Comparison of ENCODE assay signal across 11 cellular contexts in genomic region chr6:5174756-5175155, GRCh38.
A peak's percentile ranks its signal among the peaks of the same experiment; 100 is the strongest.
DNase-seq lines count a peak whose midpoint lies in the region; ATAC-seq and TF ChIP-seq lines count a peak whose summit lies in the region.
"Had no signal": no experiment of that assay in that cellular context is flagged by ENCODE, and none has a peak within 500 bp of the region (broad histone marks: within the 10 kb centered on the region; RNA-seq: fewer than 3 reads in every experiment).

No MANE protein-coding gene starts in this region.

- no peak overlapping the region for H2AFZ ChIP-seq in Loucy (ENCODE audit: low read length)
- H2AFZ ChIP-seq: PC-9 had no signal

- H3K9ac ChIP-seq in Loucy (ENCODE audit: low read depth, low read length, poor library complexity, severe bottlenecking) = peak overlapping the region; percentile 32

- no peak for DNase-seq in activated naive CD4-positive, alpha-beta T cell treated with anti-CD3 and anti-CD28 coated beads for 36 hours
- DNase-seq in activated naive CD4-positive, alpha-beta T cell (lab: John Stamatoyannopoulos, UW) = no peak
- DNase-seq in central memory CD8-positive, alpha-beta T cell (ENCODE audit: low spot score in 2 of 2) = no peak
- no peak for DNase-seq in stimulated activated CD4-positive, alpha-beta T cell treated with anti-CD3 and anti-CD28 coated beads, Interleukin-12 subunit alpha, Interleukin-12 subunit beta, amount 100 ng/mL, for 4 hours
- DNase-seq in NCI-H82 (lab: John Stamatoyannopoulos, UW) (no peak), mucosa of gallbladder (ENCODE audit: low spot score) (no peak)
- DNase-seq: NCI-H187 treated with DMSO at 0.1 percent for 48 hours, PC-9 had no signal

- no peaks in the 10 kb centered on the region for H3K27me3 Mint-ChIP-seq in activated naive CD4-positive, alpha-beta T cell treated with anti-CD3 and anti-CD28 coated beads for 36 hours (ENCODE audit: low read depth)
- no peaks in the 10 kb centered on the region for H3K27me3 Mint-ChIP-seq in central memory CD8-positive, alpha-beta T cell
- H3K27me3 Mint-ChIP-seq in stimulated activated memory B cell treated with anti-CD40 and anti-IgM and Interleukin-4, amounts not matched to agents 10 μg/mL and 1 μg/mL and 100 μg/mL, for 72 hours = no peaks in the 10 kb centered on the region

- peak; percentile 63 for ATAC-seq in central memory CD8-positive, alpha-beta T cell (replicated peaks; ENCODE audit: extremely low read depth, poor library complexity, severe bottlenecking)
- no peak for ATAC-seq in stimulated activated memory B cell treated with anti-CD40 and anti-IgM and Interleukin-4, amounts not matched to agents 10 μg/mL and 1 μg/mL and 100 μg/mL, for 72 hours

- H3K4me1 ChIP-seq in Loucy (ENCODE audit: insufficient read depth, low read length, poor library complexity, severe bottlenecking) = peaks cover 36% of the 10 kb centered on the region
- H3K4me1 ChIP-seq: breast epithelium had no signal

- H3K79me2 ChIP-seq in Loucy (ENCODE audit: insufficient read depth, low read length) = no peaks in the 10 kb centered on the region

- peak overlapping the region; percentile 24 for H3K4me3 Mint-ChIP-seq in activated naive CD4-positive, alpha-beta T cell treated with anti-CD3 and anti-CD28 coated beads for 36 hours
- H3K4me3 Mint-ChIP-seq in central memory CD8-positive, alpha-beta T cell = peak overlapping the region; percentile 65
- H3K4me3 Mint-ChIP-seq in stimulated activated memory B cell treated with anti-CD40 and anti-IgM and Interleukin-4, amounts not matched to agents 10 μg/mL and 1 μg/mL and 100 μg/mL, for 72 hours = peak overlapping the region; percentile 70

- peaks cover 6% of the 10 kb centered on the region for H3K36me3 Mint-ChIP-seq in activated naive CD4-positive, alpha-beta T cell treated with anti-CD3 and anti-CD28 coated beads for 36 hours (ENCODE audit: low read depth)
- peaks cover 4% of the 10 kb centered on the region for H3K36me3 Mint-ChIP-seq in central memory CD8-positive, alpha-beta T cell (ENCODE audit: insufficient read depth)
- no peaks in the 10 kb centered on the region for H3K36me3 Mint-ChIP-seq in stimulated activated memory B cell treated with anti-CD40 and anti-IgM and Interleukin-4, amounts not matched to agents 10 μg/mL and 1 μg/mL and 100 μg/mL, for 72 hours

- H3K9me3 ChIP-seq in Loucy (ENCODE audit: insufficient read depth, low read depth, low read length) = no peaks in the 10 kb centered on the region
- H3K9me3 ChIP-seq: breast epithelium had no signal

- H3K9me3 Mint-ChIP-seq in activated naive CD4-positive, alpha-beta T cell treated with anti-CD3 and anti-CD28 coated beads for 36 hours = no peaks in the 10 kb centered on the region
- no peaks in the 10 kb centered on the region for H3K9me3 Mint-ChIP-seq in central memory CD8-positive, alpha-beta T cell
- no peaks in the 10 kb centered on the region for H3K9me3 Mint-ChIP-seq in stimulated activated memory B cell treated with anti-CD40 and anti-IgM and Interleukin-4, amounts not matched to agents 10 μg/mL and 1 μg/mL and 100 μg/mL, for 72 hours

- intact Hi-C loops in activated naive CD4-positive, alpha-beta T cell treated with anti-CD3 and anti-CD28 coated beads for 36 hours (cut with micrococcal nuclease) = loop anchor here (1.0 to 5.0 kb wide), 7 partner anchors 25 to 453 kb away; partner anchors contain the start of genes FARS2 and RPP40

- H3K27me3 ChIP-seq in Loucy (ENCODE audit: insufficient read depth, low read length, poor library complexity, severe bottlenecking) = no peaks in the 10 kb centered on the region
- H3K27me3 ChIP-seq: breast epithelium had no signal

- H3K4me2 ChIP-seq in Loucy (ENCODE audit: low read depth, low read length, poor library complexity, severe bottlenecking) = peak overlapping the region; percentile 66
- H3K4me2 ChIP-seq: PC-9 had no signal

- H3K9me2 ChIP-seq in Loucy (replicated peaks; ENCODE audit: low read depth, low read length) = no peaks in the 10 kb centered on the region

- no peaks in the 10 kb centered on the region for H3K36me3 ChIP-seq in Loucy (ENCODE audit: insufficient read depth, low read length)
- H3K36me3 ChIP-seq: breast epithelium had no signal

- no peaks in the 10 kb centered on the region for H3F3A ChIP-seq in Loucy (ENCODE audit: low read depth)

- H4K20me1 ChIP-seq in Loucy (ENCODE audit: insufficient read depth, low read length, poor library complexity, severe bottlenecking) = no peaks in the 10 kb centered on the region

- peak overlapping the region; percentile 77 for H3K27ac Mint-ChIP-seq in activated naive CD4-positive, alpha-beta T cell treated with anti-CD3 and anti-CD28 coated beads for 36 hours
- H3K27ac Mint-ChIP-seq in central memory CD8-positive, alpha-beta T cell (ENCODE audit: low read depth) = peak overlapping the region; percentile 87
- H3K27ac Mint-ChIP-seq in stimulated activated memory B cell treated with anti-CD40 and anti-IgM and Interleukin-4, amounts not matched to agents 10 μg/mL and 1 μg/mL and 100 μg/mL, for 72 hours = peak overlapping the region; percentile 97

- H3K4me3 ChIP-seq in Loucy (ENCODE audit: low read length, poor library complexity, severe bottlenecking) = peak overlapping the region; percentile 61
- H3K4me3 ChIP-seq: breast epithelium, PC-9 had no signal

- CTCF ChIA-PET in activated naive CD4-positive, alpha-beta T cell treated with anti-CD3 and anti-CD28 coated beads for 36 hours (lab: Charles Lee) = interaction anchor here (0.5 to 2.1 kb wide), 5 partner anchors 22 to 856 kb away, joined by 3 to 16 read pairs (median 4); no protein-coding TSS in a partner anchor

- peaks cover 54% of the 10 kb centered on the region for H3K4me1 Mint-ChIP-seq in activated naive CD4-positive, alpha-beta T cell treated with anti-CD3 and anti-CD28 coated beads for 36 hours (ENCODE audit: low read depth)
- H3K4me1 Mint-ChIP-seq in central memory CD8-positive, alpha-beta T cell = peaks cover 39% of the 10 kb centered on the region
- peaks cover 40% of the 10 kb centered on the region for H3K4me1 Mint-ChIP-seq in stimulated activated memory B cell treated with anti-CD40 and anti-IgM and Interleukin-4, amounts not matched to agents 10 μg/mL and 1 μg/mL and 100 μg/mL, for 72 hours

- TF ChIP-seq CTCF in Loucy (conservative IDR thresholded peaks at IDR 0.05; ENCODE audit: low read length) = no peak
